21 cellular contexts compared by ENCODE assay signal in genomic region chr4:95219109-95219508, GRCh38.
DNase-seq lines count a peak whose midpoint lies in the region; ATAC-seq and TF ChIP-seq lines count a peak whose summit lies in the region.
"Had no signal": no experiment of that assay in that cellular context is flagged by ENCODE, and none has a peak within 500 bp of the region (broad histone marks: within the 10 kb centered on the region; RNA-seq: fewer than 3 reads in every experiment).

No MANE protein-coding gene starts in this region.

- in situ Hi-C loops in GM23248 (cut with MboI): no loop called here

- no peaks in the 10 kb centered on the region for H3K79me2 ChIP-seq in GM23248 (ENCODE audit: insufficient read depth)

- TF ChIP-seq POLR2A in GM18505 (IDR thresholded peaks at IDR 0.05; ENCODE audit: borderline replicate concordance, extremely low read depth, insufficient read depth, insufficient read length): no peak

- H3K4me1 ChIP-seq in GM23248 (ENCODE audit: insufficient read depth) (peaks cover 16% of the 10 kb centered on the region), skeletal muscle satellite cell (ENCODE audit: control insufficient read depth, insufficient read depth, low read length) (peaks cover 28% of the 10 kb centered on the region)
- H3K4me1 ChIP-seq: gastroesophageal sphincter, suprapubic skin had no signal

- TF ChIP-seq CTCF in fibroblast of pulmonary artery (IDR thresholded peaks at IDR 0.05; ENCODE audit: low read length, missing control alignments): no peak

- peak overlapping the region; percentile 16; the same call in 1 of the 2 replicates for H3K27ac ChIP-seq in GM23248
- H3K27ac ChIP-seq: body of pancreas, gastroesophageal sphincter, SK-N-MC, suprapubic skin had no signal

- ATAC-seq in GM18505 (IDR thresholded peaks at IDR 0.05; ENCODE audit: unreplicated experiment) (no peak), HG02938 (IDR thresholded peaks at IDR 0.05; ENCODE audit: unreplicated experiment) (no peak)
- ATAC-seq: body of pancreas, gastroesophageal sphincter, left cardiac atrium had no signal

- peak overlapping the region; percentile 72 for H2AFZ ChIP-seq in GM23248

- peaks cover 8% of the 10 kb centered on the region; the same call in 1 of the 2 replicates for H3F3A ChIP-seq in GM23248 (ENCODE audit: insufficient read depth)

- H3K9me2 ChIP-seq in GM23248 (ENCODE audit: insufficient read depth): no peaks in the 10 kb centered on the region

- DNase-seq in GM23248 (peak; percentile 91), amniotic epithelial cell (ENCODE audit: low read depth) (peak; percentile 72), fibroblast of pulmonary artery (ENCODE audit: low read depth) (peak; percentile 40), HuH-7.5 (ENCODE audit: low spot score) (no peak)
- DNase-seq: activated B cell treated with CpG ODN at 0.5 μM for 24 hours; activated CD4-positive, alpha-beta memory T cell treated with anti-CD3 and anti-CD28 coated beads for 36 hours; activated naive CD4-positive, alpha-beta T cell; activated T-cell treated with anti-CD3 and anti-CD28 coated beads for 4 hours; body of pancreas; cortex of kidney; GOT3; left cardiac atrium; NCI-H1930; NCI-H446; stimulated activated CD4-positive, alpha-beta T cell treated with anti-CD3 and anti-CD28 coated beads, Interleukin-12 subunit alpha, Interleukin-12 subunit beta, amount 100 ng/mL, for 4 hours had no signal

- no peaks in the 10 kb centered on the region for H4K20me1 ChIP-seq in GM23248 (ENCODE audit: insufficient read depth)

- H3K36me3 ChIP-seq in GM23248 (ENCODE audit: low read depth) (no peaks in the 10 kb centered on the region), skeletal muscle satellite cell (ENCODE audit: insufficient read depth, low read length) (no peaks in the 10 kb centered on the region)
- H3K36me3 ChIP-seq: gastroesophageal sphincter, suprapubic skin had no signal

- H3K4me3 ChIP-seq in GM23248 (peak overlapping the region; percentile 53), fibroblast of pulmonary artery (replicated peaks; ENCODE audit: low read depth, low read length) (no peak overlapping the region), skeletal muscle satellite cell (ENCODE audit: low read length) (peak overlapping the region; percentile 35)
- H3K4me3 ChIP-seq: body of pancreas, gastroesophageal sphincter, SK-N-MC, suprapubic skin had no signal

- H3K4me2 ChIP-seq in GM23248 (ENCODE audit: unreplicated experiment) (peak overlapping the region; percentile 67), skeletal muscle satellite cell (ENCODE audit: low read length) (peak overlapping the region; percentile 64)

- 0 out of 2 replicates have a peak, but pooled peaks cover 3% of the 10 kb centered on the region for H3K27me3 ChIP-seq in GM23248 (replicated peaks; ENCODE audit: insufficient read depth)
- no peaks in the 10 kb centered on the region for H3K27me3 ChIP-seq in skeletal muscle satellite cell (ENCODE audit: control insufficient read depth, insufficient read depth, low read length)
- H3K27me3 ChIP-seq: body of pancreas, gastroesophageal sphincter, suprapubic skin had no signal

- no peak overlapping the region for H3K9ac ChIP-seq in GM23248
- no peak overlapping the region for H3K9ac ChIP-seq in skeletal muscle satellite cell (ENCODE audit: low read depth, low read length)

- H3K9me3 ChIP-seq in GM23248 (ENCODE audit: low read depth): no peaks in the 10 kb centered on the region
- no peaks in the 10 kb centered on the region for H3K9me3 ChIP-seq in skeletal muscle satellite cell (replicated peaks; ENCODE audit: low read length)
- H3K9me3 ChIP-seq: body of pancreas, gastroesophageal sphincter, suprapubic skin had no signal

- WGBS in GM23248 (ENCODE audit: low coverage in 1 of 2, low lambda C conversion rate in 2 of 2, missing lambda C conversion rate in 2 of 2), 2 experiments: 17 to 21% methylated on average over 5 of the region's 5 CpGs
